ENCODE assay signal across 10 cellular contexts in the genomic region with DNA sequence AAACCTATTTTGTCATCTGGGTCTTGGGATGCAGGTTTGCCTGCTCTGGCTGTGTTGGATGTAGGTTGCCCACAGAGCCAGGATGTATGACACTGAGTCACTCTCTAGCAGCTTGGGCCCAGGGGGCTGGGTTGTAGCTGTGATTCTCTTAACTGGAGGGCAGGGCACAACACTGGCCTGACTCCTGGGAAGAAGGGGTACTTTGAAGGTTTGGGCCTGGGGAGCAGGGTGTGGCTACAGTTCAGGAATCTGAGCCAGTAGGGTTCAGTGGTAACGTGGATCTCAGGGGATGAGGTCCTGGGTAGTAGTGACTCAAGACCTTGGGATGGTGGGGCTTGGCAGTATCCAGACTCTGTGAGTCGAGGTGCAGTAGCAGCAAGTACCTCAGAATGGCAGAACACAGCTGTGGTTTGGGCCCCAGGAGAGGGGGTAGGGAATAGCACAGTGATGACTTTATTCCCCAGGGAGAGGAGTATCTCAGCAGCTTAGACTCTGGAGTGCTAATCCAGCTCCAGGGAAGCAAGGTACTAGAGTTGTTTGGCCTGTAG. TPM values are rescaled to one million over a fixed set of nuclear protein-coding genes. Genes with fewer than 3 reads are reported as not detected.
DNase-seq lines count a peak whose midpoint lies in the region; ATAC-seq, FAIRE-seq and TF ChIP-seq lines count a peak whose summit lies in the region.
"Had no signal": no experiment of that assay in that cellular context is flagged by ENCODE, and none has a peak within 500 bp of the region (broad histone marks: within the 10 kb centered on the region; RNA-seq: fewer than 3 reads in every experiment).

No MANE protein-coding gene starts in this region.

- H3K27me3 Mint-ChIP-seq in natural killer cell treated with Interleukin-12 subunit alpha and Interleukin-12 subunit beta and Interleukin-15 and Interleukin-18, amount 100 ng/mL, for 72 hours, result no peaks in the 10 kb centered on the region

- peaks cover 41 to 47% of the 10 kb centered on the region in 2 donors for H3K4me1 Mint-ChIP-seq in natural killer cell treated with Interleukin-12 subunit alpha and Interleukin-12 subunit beta and Interleukin-15 and Interleukin-18, amount 100 ng/mL, for 72 hours (ENCODE audit: low read depth in 2 of 2)

- TF ChIP-seq CTCF in D721Med (IDR thresholded peaks at IDR 0.05; ENCODE audit: insufficient read depth, missing control alignments) (no peak), choroid plexus epithelial cell (conservative IDR thresholded peaks at IDR 0.05; ENCODE audit: low read depth, low read length) (no peak)

- peak; percentile 63 to 64 for ATAC-seq in natural killer cell treated with Interleukin-12 subunit alpha and Interleukin-12 subunit beta and Interleukin-15 and Interleukin-18, amount 100 ng/mL, for 72 hours
- ATAC-seq in left ventricle myocardium superior, result no peak

- H3K9me3 Mint-ChIP-seq in natural killer cell treated with Interleukin-12 subunit alpha and Interleukin-12 subunit beta and Interleukin-15 and Interleukin-18, amount 100 ng/mL, for 72 hours, result peaks cover 7% of the 10 kb centered on the region

- H3K4me3 ChIP-seq in choroid plexus epithelial cell (ENCODE audit: low read depth, low read length), result no peak overlapping the region
- H3K4me3 ChIP-seq: adrenal gland had no signal

- no peak for FAIRE-seq in D721Med (lab: Jason Lieb, UNC)
- no peak for FAIRE-seq in GM12892 (lab: Jason Lieb, UNC)

- DNase-seq in D721Med (ENCODE audit: insufficient read length, low spot score) (peak; percentile 37), M059J (ENCODE audit: low read depth) (peak; percentile 92), choroid plexus epithelial cell (ENCODE audit: low read depth) (peak; percentile 89), GM12892 (ENCODE audit: insufficient read length) (no peak), ecto neural progenitor cell (ENCODE audit: low spot score) (no peak), left ventricle myocardium superior (no peak), T-helper 9 cell (no peak)
- DNase-seq in natural killer cell treated with Interleukin-12 subunit alpha and Interleukin-12 subunit beta and Interleukin-15 and Interleukin-18, amount 100 ng/mL, for 72 hours (ENCODE audit: low spot score), result no peak
- DNase-seq: left cardiac atrium had no signal

- intact Hi-C loops in left ventricle myocardium superior (cut with micrococcal nuclease), result no loop called here

- no peak overlapping the region for H3K27ac Mint-ChIP-seq in natural killer cell treated with Interleukin-12 subunit alpha and Interleukin-12 subunit beta and Interleukin-15 and Interleukin-18, amount 100 ng/mL, for 72 hours

- TF ChIP-seq POLR2A in GM12892 (IDR thresholded peaks at IDR 0.05; ENCODE audit: low read depth, low read length), result no peak

- H3K4me3 Mint-ChIP-seq in natural killer cell treated with Interleukin-12 subunit alpha and Interleukin-12 subunit beta and Interleukin-15 and Interleukin-18, amount 100 ng/mL, for 72 hours, result no peak overlapping the region

- H3K36me3 Mint-ChIP-seq in natural killer cell treated with Interleukin-12 subunit alpha and Interleukin-12 subunit beta and Interleukin-15 and Interleukin-18, amount 100 ng/mL, for 72 hours, result peaks cover 33% of the 10 kb centered on the region

RNA-seq across cellular contexts. Expression of a gene that starts 25.7 kb away (rescaled TPM):
- total RNA-seq in M059J (2014; rRNA removed; shearing (Covaris generic)), result 8.6 and 17.6 TPM in 2 replicates
- total RNA-seq in natural killer cell treated with Interleukin-12 subunit alpha and Interleukin-12 subunit beta and Interleukin-15 and Interleukin-18, amount 100 ng/mL, for 72 hours, result 10 to 100 TPM; 29.9 to 31.2 TPM
- polyA plus RNA-seq in GM12892 (2012; ENCODE audit: missing spikeins), result 21.9 TPM
- 27.8 TPM for total RNA-seq in left ventricle myocardium superior

Comparison
In these comparisons a context has a peak if more than half of its experiments do, and no peak if none do; other contexts are left out.
1. DNase-seq: peak in D721Med (single experiment), M059J (single experiment) and choroid plexus epithelial cell (single experiment); none in natural killer cell treated with Interleukin-12 subunit alpha and Interleukin-12 subunit beta and Interleukin-15 and Interleukin-18, amount 100 ng/mL, for 72 hours (single experiment), GM12892 (single experiment), ecto neural progenitor cell (single experiment), left ventricle myocardium superior (single experiment) and T-helper 9 cell (single experiment).